ENCODE assay signal across 1 cellular context in the genomic region with DNA sequence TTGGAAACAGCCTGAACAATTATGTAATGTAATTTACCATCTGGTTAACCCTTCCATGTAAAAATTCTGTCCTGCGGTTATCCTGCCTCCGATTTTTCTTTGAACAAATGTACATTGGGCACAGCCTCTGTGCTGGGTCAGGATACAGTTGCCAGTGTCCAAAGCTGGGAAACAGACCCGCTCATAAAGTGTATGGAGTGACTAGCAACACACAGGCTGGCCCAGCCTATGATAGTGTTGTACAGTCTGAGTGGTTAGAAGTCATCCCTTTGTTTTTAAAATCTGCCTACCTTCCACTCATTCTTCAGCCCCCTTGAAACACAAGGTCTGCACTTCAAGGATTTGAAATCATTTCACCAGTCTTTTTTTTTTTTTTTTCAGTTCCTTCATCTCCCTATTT.
TF ChIP-seq lines count a peak whose summit lies in the region.

No MANE protein-coding gene starts in this region.

TF ChIP-seq in A549, 52 proteins besides CTCF, POLR2A, EP300 and RAD21:
- TF ChIP-seq FOSL2 (IDR thresholded peaks at IDR 0.05): no peak
- TF ChIP-seq FOSL2 (CRISPR knock-in tag; IDR thresholded peaks at IDR 0.05): no peak
- no peak for TF ChIP-seq NFE2L2 (conservative IDR thresholded peaks at IDR 0.05; ENCODE audit: low read length)
- no peak for TF ChIP-seq EHF (CRISPR knock-in tag; IDR thresholded peaks at IDR 0.05)
- TF ChIP-seq ZFP36 (IDR thresholded peaks at IDR 0.05; ENCODE audit: borderline replicate concordance, partially characterized antibody): no peak
- TF ChIP-seq MYC (IDR thresholded peaks at IDR 0.05; ENCODE audit: borderline replicate concordance, low read length): no peak
- TF ChIP-seq CBX2 (IDR thresholded peaks at IDR 0.05; ENCODE audit: borderline replicate concordance, low read depth): no peak
- TF ChIP-seq, protein P1, sequence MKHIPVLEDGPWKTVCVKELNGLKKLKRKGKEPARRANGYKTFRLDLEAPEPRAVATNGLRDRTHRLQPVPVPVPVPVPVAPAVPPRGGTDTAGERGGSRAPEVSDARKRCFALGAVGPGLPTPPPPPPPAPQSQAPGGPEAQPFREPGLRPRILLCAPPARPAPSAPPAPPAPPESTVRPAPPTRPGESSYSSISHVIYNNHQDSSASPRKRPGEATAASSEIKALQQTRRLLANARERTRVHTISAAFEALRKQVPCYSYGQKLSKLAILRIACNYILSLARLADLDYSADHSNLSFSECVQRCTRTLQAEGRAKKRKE (CRISPR knock-in tag; IDR thresholded peaks at IDR 0.05; ENCODE audit: low read depth): no peak
- no peak for TF ChIP-seq HOXB5 (CRISPR knock-in tag; IDR thresholded peaks at IDR 0.05)
- TF ChIP-seq JUN (IDR thresholded peaks at IDR 0.05): no peak
- TF ChIP-seq POLR2AphosphoS2 (conservative IDR thresholded peaks at IDR 0.05; ENCODE audit: low read length): no peak
- TF ChIP-seq, protein P2, sequence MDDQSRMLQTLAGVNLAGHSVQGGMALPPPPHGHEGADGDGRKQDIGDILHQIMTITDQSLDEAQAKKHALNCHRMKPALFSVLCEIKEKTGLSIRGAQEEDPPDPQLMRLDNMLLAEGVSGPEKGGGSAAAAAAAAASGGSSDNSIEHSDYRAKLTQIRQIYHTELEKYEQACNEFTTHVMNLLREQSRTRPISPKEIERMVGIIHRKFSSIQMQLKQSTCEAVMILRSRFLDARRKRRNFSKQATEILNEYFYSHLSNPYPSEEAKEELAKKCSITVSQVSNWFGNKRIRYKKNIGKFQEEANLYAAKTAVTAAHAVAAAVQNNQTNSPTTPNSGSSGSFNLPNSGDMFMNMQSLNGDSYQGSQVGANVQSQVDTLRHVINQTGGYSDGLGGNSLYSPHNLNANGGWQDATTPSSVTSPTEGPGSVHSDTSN (IDR thresholded peaks at IDR 0.05): no peak
- no peak for TF ChIP-seq RCOR1 (IDR thresholded peaks at IDR 0.05; ENCODE audit: low read depth, low read length)
- TF ChIP-seq, protein P3, sequence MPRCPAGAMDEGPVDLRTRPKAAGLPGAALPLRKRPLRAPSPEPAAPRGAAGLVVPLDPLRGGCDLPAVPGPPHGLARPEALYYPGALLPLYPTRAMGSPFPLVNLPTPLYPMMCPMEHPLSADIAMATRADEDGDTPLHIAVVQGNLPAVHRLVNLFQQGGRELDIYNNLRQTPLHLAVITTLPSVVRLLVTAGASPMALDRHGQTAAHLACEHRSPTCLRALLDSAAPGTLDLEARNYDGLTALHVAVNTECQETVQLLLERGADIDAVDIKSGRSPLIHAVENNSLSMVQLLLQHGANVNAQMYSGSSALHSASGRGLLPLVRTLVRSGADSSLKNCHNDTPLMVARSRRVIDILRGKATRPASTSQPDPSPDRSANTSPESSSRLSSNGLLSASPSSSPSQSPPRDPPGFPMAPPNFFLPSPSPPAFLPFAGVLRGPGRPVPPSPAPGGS (IDR thresholded peaks at IDR 0.05): no peak
- TF ChIP-seq TFCP2L1 (CRISPR knock-in tag; IDR thresholded peaks at IDR 0.05): no peak
- TF ChIP-seq RFX5 (IDR thresholded peaks at IDR 0.05): no peak
